16 cellular contexts compared by ENCODE assay signal in the genomic region with DNA sequence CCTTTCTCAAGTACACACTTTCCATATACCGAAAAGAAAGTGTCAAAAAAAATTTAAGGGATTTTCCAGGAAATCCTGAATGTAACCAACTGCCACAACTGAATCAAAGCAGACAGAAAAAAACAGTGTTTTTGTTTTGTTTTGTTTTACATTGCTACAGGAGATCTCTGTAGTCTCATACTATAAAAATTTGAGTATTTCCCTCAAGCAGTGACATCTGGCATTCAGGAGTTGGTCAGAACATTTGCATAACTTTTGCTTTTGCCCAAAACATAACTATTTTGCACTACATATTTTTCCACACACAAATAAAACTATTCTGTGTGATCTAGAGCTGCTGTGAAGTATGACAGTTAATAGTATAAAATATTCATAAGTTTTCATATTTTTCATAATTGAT.
"Had no signal": no experiment of that assay in that cellular context is flagged by ENCODE, and none has a peak within 500 bp of the region (broad histone marks: within the 10 kb centered on the region; RNA-seq: fewer than 3 reads in every experiment).

No MANE protein-coding gene starts in this region.

- H2AFZ ChIP-seq: hepatocyte, parathyroid adenoma had no signal

- H3K79me2 ChIP-seq: hepatocyte, parathyroid adenoma had no signal

- H3K9me3 ChIP-seq: adrenal gland, body of pancreas, esophagus muscularis mucosa, thoracic aorta had no signal

- H3K4me1 ChIP-seq: adrenal gland, body of pancreas, parathyroid adenoma had no signal

- H3K4me1 Mint-ChIP-seq: activated naive CD4-positive, alpha-beta T cell treated with anti-CD3 and anti-CD28 coated beads, Interleukin-2, amount 10 ng/mL, durations not matched to agents 7 days and 5 days; activated T-helper 17 cell treated with anti-CD3 and anti-CD28 coated beads, Interleukin-2, amount 50 U/mL, for 72 hours; T-helper 17 cell; WTC11 had no signal

- H3K36me3 ChIP-seq: adrenal gland, esophagus muscularis mucosa, thoracic aorta had no signal

- H3K27ac ChIP-seq: adrenal gland, body of pancreas, esophagus muscularis mucosa, hepatocyte, parathyroid adenoma, thoracic aorta had no signal

- H3K4me3 Mint-ChIP-seq: activated CD8-positive, alpha-beta T cell treated with anti-CD3 and anti-CD28 coated beads, Interleukin-2, amount 10 ng/mL, durations not matched to agents 7 days and 5 days; activated naive CD4-positive, alpha-beta T cell treated with anti-CD3 and anti-CD28 coated beads, Interleukin-2, amount 10 ng/mL, durations not matched to agents 7 days and 5 days; activated T-helper 17 cell treated with anti-CD3 and anti-CD28 coated beads, Interleukin-2, amount 50 U/mL, for 72 hours; mesothelial cell of epicardium; stimulated activated naive CD8-positive, alpha-beta T cell treated with anti-CD3 and anti-CD28 coated beads, Interleukin-15, Interleukin-2, amounts not matched to agents 100 ng/mL and 50 ng/mL, for 24 hours; T-helper 17 cell; WTC11 had no signal

- DNase-seq: activated CD4-positive, alpha-beta T cell treated with anti-CD3 and anti-CD28 coated beads for 48 hours; activated CD8-positive, alpha-beta T cell treated with anti-CD3 and anti-CD28 coated beads, Interleukin-2, amount 10 ng/mL, durations not matched to agents 7 days and 5 days; activated naive CD4-positive, alpha-beta T cell treated with anti-CD3 and anti-CD28 coated beads, Interleukin-2, amount 10 ng/mL, durations not matched to agents 7 days and 5 days; adrenal gland; body of pancreas; stimulated activated CD4-positive, alpha-beta T cell treated with anti-CD3 and anti-CD28 coated beads, Interleukin-15, amount 100 ng/mL, for 24 hours; stimulated activated CD4-positive, alpha-beta T cell treated with anti-CD3 and anti-CD28 coated beads, Interleukin-4, amount 100 ng/mL, for 24 hours; T-helper 17 cell had no signal

- H3K27me3 Mint-ChIP-seq: activated naive CD4-positive, alpha-beta T cell treated with anti-CD3 and anti-CD28 coated beads, Interleukin-2, amount 10 ng/mL, durations not matched to agents 7 days and 5 days had no signal

- H3K4me3 ChIP-seq: adrenal gland, body of pancreas, esophagus muscularis mucosa, hepatocyte, thoracic aorta had no signal

- H3K9me3 Mint-ChIP-seq: activated naive CD4-positive, alpha-beta T cell treated with anti-CD3 and anti-CD28 coated beads, Interleukin-2, amount 10 ng/mL, durations not matched to agents 7 days and 5 days; activated T-helper 17 cell treated with anti-CD3 and anti-CD28 coated beads, Interleukin-2, amount 50 U/mL, for 72 hours; stimulated activated naive CD8-positive, alpha-beta T cell treated with anti-CD3 and anti-CD28 coated beads, Interleukin-15, Interleukin-2, amounts not matched to agents 100 ng/mL and 50 ng/mL, for 24 hours had no signal

- H3K9ac ChIP-seq: parathyroid adenoma had no signal

- H3K4me2 ChIP-seq: hepatocyte had no signal

- H3K27me3 ChIP-seq: adrenal gland, body of pancreas, esophagus muscularis mucosa, hepatocyte had no signal

- H3K36me3 Mint-ChIP-seq: activated naive CD4-positive, alpha-beta T cell treated with anti-CD3 and anti-CD28 coated beads, Interleukin-2, amount 10 ng/mL, durations not matched to agents 7 days and 5 days; WTC11 had no signal

- ATAC-seq: activated CD8-positive, alpha-beta T cell treated with anti-CD3 and anti-CD28 coated beads, Interleukin-2, amount 10 ng/mL, durations not matched to agents 7 days and 5 days; activated T-helper 17 cell treated with anti-CD3 and anti-CD28 coated beads, Interleukin-2, amount 50 U/mL, for 72 hours; body of pancreas; T-helper 17 cell; WTC11 had no signal

- H3K27ac Mint-ChIP-seq: activated CD8-positive, alpha-beta T cell treated with anti-CD3 and anti-CD28 coated beads, Interleukin-2, amount 10 ng/mL, durations not matched to agents 7 days and 5 days; activated naive CD4-positive, alpha-beta T cell treated with anti-CD3 and anti-CD28 coated beads, Interleukin-2, amount 10 ng/mL, durations not matched to agents 7 days and 5 days; activated T-helper 17 cell treated with anti-CD3 and anti-CD28 coated beads, Interleukin-2, amount 50 U/mL, for 72 hours; mesothelial cell of epicardium; stimulated activated naive CD8-positive, alpha-beta T cell treated with anti-CD3 and anti-CD28 coated beads, Interleukin-15, Interleukin-2, amounts not matched to agents 100 ng/mL and 50 ng/mL, for 24 hours; T-helper 17 cell; WTC11 had no signal
